ENCODE assay signal across 9 cellular contexts in genomic region chr6:84156306-84156705, GRCh38.
"Had no signal": no experiment of that assay in that cellular context is flagged by ENCODE, and none has a peak within 500 bp of the region (broad histone marks: within the 10 kb centered on the region; RNA-seq: fewer than 3 reads in every experiment).

No MANE protein-coding gene starts in this region.

- FAIRE-seq: H1, H54, HepG2 had no signal

- ATAC-seq: GM23338, HepG2 had no signal

- H3K4me3 Mint-ChIP-seq: GM23338, H9, HFFc6, IgD-negative memory B cell had no signal

- H3K9me3 Mint-ChIP-seq: GM23338, H9, HFFc6, IgD-negative memory B cell had no signal

- H3K4me1 Mint-ChIP-seq: GM23338, H9 had no signal

- H3K4me3 ChIP-seq: GM23338 had no signal

- H3K27ac Mint-ChIP-seq: GM23338, H9, HFFc6, IgD-negative memory B cell had no signal

- H3K27me3 Mint-ChIP-seq: IgD-negative memory B cell had no signal

- DNase-seq: H9, HCEC 1CT, HFFc6, KBM-7 had no signal
